In genomic region chr1:208132287-208132882, GRCh38 we compare ENCODE assay signal across 8 cellular contexts.
DNase-seq lines count a peak whose midpoint lies in the region; ATAC-seq and TF ChIP-seq lines count a peak whose summit lies in the region.

No MANE protein-coding gene starts in this region.

- peaks cover 57% of the 10 kb centered on the region for H3K4me1 Mint-ChIP-seq in GM23338

- H3K27ac ChIP-seq in GM23338 (ENCODE audit: low read depth): no peak overlapping the region
- no peak overlapping the region for H3K27ac ChIP-seq in right atrium auricular region

- no peaks in the 10 kb centered on the region for H4K20me1 ChIP-seq in GM23338 (replicated peaks; ENCODE audit: insufficient read depth)

- H2AFZ ChIP-seq in GM23338: peak overlapping the region; percentile 96; the same call in 1 of the 2 replicates

- H3K79me2 ChIP-seq in GM23338 (replicated peaks; ENCODE audit: insufficient read depth): no peaks in the 10 kb centered on the region

- peak; percentile 91 to 95 for TF ChIP-seq CTCF in GM23338 (conservative IDR thresholded peaks at IDR 0.05; ENCODE audit: low read depth in 2 of 2)
- TF ChIP-seq CTCF in LNCaP clone FGC (IDR thresholded peaks at IDR 0.05; ENCODE audit: control insufficient read depth, extremely low read depth, insufficient read depth): peak; percentile 92
- TF ChIP-seq CTCF in right atrium auricular region (IDR thresholded peaks at IDR 0.05): peak; percentile 63 to 89

- peak overlapping the region; percentile 76 for H3K4me2 ChIP-seq in GM23338

- ATAC-seq in GM23338: peak; percentile 93
- peak; percentile 94 for ATAC-seq in sciatic nerve

- H3K9me3 Mint-ChIP-seq in GM23338: no peaks in the 10 kb centered on the region

- DNase-seq in GM03348 (ENCODE audit: low spot score): peak; percentile 90
- peak; percentile 93 for DNase-seq in GM23338 (ENCODE audit: low spot score)
- DNase-seq in LNCaP clone FGC (ENCODE audit: low read depth): peak; percentile 52
- DNase-seq in SK-MEL-5 (ENCODE audit: low read depth, low spot score): peak; percentile 77
- DNase-seq in amniotic epithelial cell (ENCODE audit: low read depth): peak; percentile 45
- DNase-seq in right atrium auricular region (ENCODE audit: low spot score): peak; percentile 77
- DNase-seq in sciatic nerve (ENCODE audit: low spot score): peak; percentile 86
- no peak for DNase-seq in mesenteric fat pad (ENCODE audit: low spot score)

- H3K4me1 ChIP-seq in GM23338 (ENCODE audit: insufficient read depth) (peaks cover 42% of the 10 kb centered on the region), right atrium auricular region (peaks cover 0 to 28% of the 10 kb centered on the region in 2 donors)

- H3K4me3 ChIP-seq in GM23338: peak overlapping the region; percentile 47
- H3K4me3 ChIP-seq in LNCaP clone FGC (ENCODE audit: low read depth, low read length): no peak overlapping the region; the same call in 1 of the 2 replicates
- H3K4me3 ChIP-seq in right atrium auricular region: no peak overlapping the region

- H3K27ac Mint-ChIP-seq in GM23338: 0 out of 2 replicates have a peak overlapping the region, but pooled peaks have one; percentile 48

- H3K36me3 ChIP-seq in GM23338 (ENCODE audit: insufficient read depth) (no peaks in the 10 kb centered on the region), right atrium auricular region (no peaks in the 10 kb centered on the region)

- H3K4me3 Mint-ChIP-seq in GM23338: peak overlapping the region; percentile 59

- H3K9me3 ChIP-seq in right atrium auricular region: no peaks in the 10 kb centered on the region

- intact Hi-C loops in sciatic nerve (cut with DNase I): no loop called here

- H3K9me2 ChIP-seq in GM23338 (ENCODE audit: insufficient read depth): no peaks in the 10 kb centered on the region

- no peaks in the 10 kb centered on the region for H3K36me3 Mint-ChIP-seq in GM23338 (ENCODE audit: low read depth)

- H3K27me3 ChIP-seq in GM23338 (ENCODE audit: insufficient read depth) (peaks cover 10% of the 10 kb centered on the region), right atrium auricular region (no peaks in the 10 kb centered on the region)

- in situ Hi-C loops in SK-MEL-5 (cut with HindIII; ENCODE audit: low pct_unique_long_range_greater_than_20kb, low sequenced_read_pairs): no loop called here

- peaks cover 13% of the 10 kb centered on the region for H3K27me3 Mint-ChIP-seq in GM23338 (ENCODE audit: insufficient read depth, low read depth, poor library complexity)

- H3F3A ChIP-seq in GM23338 (replicated peaks; ENCODE audit: low read depth): no peaks in the 10 kb centered on the region

TF ChIP-seq in GM23338, 12 proteins besides CTCF, POLR2A, EP300 and RAD21:
- TF ChIP-seq ETS1 (IDR thresholded peaks at IDR 0.05): no peak
- TF ChIP-seq, protein P1, sequence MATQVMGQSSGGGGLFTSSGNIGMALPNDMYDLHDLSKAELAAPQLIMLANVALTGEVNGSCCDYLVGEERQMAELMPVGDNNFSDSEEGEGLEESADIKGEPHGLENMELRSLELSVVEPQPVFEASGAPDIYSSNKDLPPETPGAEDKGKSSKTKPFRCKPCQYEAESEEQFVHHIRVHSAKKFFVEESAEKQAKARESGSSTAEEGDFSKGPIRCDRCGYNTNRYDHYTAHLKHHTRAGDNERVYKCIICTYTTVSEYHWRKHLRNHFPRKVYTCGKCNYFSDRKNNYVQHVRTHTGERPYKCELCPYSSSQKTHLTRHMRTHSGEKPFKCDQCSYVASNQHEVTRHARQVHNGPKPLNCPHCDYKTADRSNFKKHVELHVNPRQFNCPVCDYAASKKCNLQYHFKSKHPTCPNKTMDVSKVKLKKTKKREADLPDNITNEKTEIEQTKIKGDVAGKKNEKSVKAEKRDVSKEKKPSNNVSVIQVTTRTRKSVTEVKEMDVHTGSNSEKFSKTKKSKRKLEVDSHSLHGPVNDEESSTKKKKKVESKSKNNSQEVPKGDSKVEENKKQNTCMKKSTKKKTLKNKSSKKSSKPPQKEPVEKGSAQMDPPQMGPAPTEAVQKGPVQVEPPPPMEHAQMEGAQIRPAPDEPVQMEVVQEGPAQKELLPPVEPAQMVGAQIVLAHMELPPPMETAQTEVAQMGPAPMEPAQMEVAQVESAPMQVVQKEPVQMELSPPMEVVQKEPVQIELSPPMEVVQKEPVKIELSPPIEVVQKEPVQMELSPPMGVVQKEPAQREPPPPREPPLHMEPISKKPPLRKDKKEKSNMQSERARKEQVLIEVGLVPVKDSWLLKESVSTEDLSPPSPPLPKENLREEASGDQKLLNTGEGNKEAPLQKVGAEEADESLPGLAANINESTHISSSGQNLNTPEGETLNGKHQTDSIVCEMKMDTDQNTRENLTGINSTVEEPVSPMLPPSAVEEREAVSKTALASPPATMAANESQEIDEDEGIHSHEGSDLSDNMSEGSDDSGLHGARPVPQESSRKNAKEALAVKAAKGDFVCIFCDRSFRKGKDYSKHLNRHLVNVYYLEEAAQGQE (IDR thresholded peaks at IDR 0.05; ENCODE audit: unreplicated experiment): no peak
- no peak for TF ChIP-seq ZNF462 (CRISPR knock-in tag; IDR thresholded peaks at IDR 0.05)
- no peak for TF ChIP-seq NANOG (IDR thresholded peaks at IDR 0.05; ENCODE audit: borderline replicate concordance)
